In the genomic region with DNA sequence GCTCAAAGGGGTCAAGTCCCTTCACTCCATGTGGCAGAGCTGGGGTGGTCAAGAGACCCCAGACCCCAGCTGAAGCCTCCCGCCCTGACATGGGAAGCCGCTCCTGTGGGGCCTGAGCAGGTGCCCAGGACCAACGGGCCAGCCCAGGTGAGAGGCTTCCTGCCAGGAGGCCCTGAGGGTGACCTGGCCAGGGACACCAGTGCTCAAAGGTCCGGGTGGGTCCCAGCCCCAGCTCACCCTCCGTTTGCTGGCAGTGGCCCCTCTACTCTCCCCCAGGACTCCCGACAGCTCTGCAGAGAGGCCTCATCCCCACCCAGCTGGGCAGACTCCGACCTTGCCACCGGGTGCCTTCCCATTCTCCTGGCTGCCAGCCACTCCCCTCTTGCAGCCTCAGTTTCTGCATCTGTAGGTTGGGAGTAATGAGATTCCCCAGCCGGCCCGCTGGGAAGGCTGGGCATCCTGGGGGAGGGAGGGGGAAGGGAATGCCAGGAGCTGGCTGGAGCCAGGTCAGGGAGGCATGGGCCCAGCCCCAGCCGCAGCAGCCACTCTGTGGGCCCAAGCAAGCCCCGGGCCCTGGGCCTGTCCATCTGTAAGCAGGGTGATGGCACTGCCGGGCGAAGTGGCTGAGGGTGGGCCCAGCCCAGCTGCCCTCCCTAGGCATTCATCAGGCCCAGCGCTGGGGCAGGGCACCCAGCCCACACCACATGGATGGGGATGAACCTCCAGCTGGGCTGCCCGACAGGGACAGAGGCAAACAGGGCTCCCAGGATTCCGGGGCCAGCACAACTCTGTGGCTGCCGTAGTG, we compare ENCODE assay signal across 9 cellular contexts. TPM values are rescaled to one million over a fixed set of nuclear protein-coding genes. Genes with fewer than 3 reads are reported as not detected.
A peak's percentile ranks its signal among the peaks of the same experiment; 100 is the strongest.
DNase-seq lines count a peak whose midpoint lies in the region; ATAC-seq and TF ChIP-seq lines count a peak whose summit lies in the region.
"Had no signal": no experiment of that assay in that cellular context is flagged by ENCODE, and none has a peak within 500 bp of the region (broad histone marks: within the 10 kb centered on the region; RNA-seq: fewer than 3 reads in every experiment).

No MANE protein-coding gene starts in this region.

- H3K9ac ChIP-seq in endocrine pancreas (ENCODE audit: control insufficient read depth, insufficient read depth, low read length): peak overlapping the region; percentile 31

- DNase-seq in Right ventricle myocardium inferior (ENCODE audit: missing footprints): peak; percentile 48
- no peak for DNase-seq in left cardiac atrium
- DNase-seq in neural crest cell (ENCODE audit: low read depth, low spot score): no peak
- peak; percentile 25 to 26 for DNase-seq in uterus
- DNase-seq in GF-D8 (lab: John Stamatoyannopoulos, UW): no peak
- DNase-seq in NCI-H1105 (lab: John Stamatoyannopoulos, UW): no peak

- H3K27ac ChIP-seq in uterus: peak overlapping the region; percentile 84 to 90

- H3K4me1 Mint-ChIP-seq in neural crest cell: peaks cover 65% of the 10 kb centered on the region

- no peaks in the 10 kb centered on the region for H3K36me3 ChIP-seq in endocrine pancreas (ENCODE audit: control insufficient read depth, insufficient read depth, low read length)
- no peaks in the 10 kb centered on the region for H3K36me3 ChIP-seq in uterus

- H3K9me3 Mint-ChIP-seq in neural crest cell: no peaks in the 10 kb centered on the region
- H3K9me3 Mint-ChIP-seq: activated naive CD4-positive, alpha-beta T cell treated with anti-CD3 and anti-CD28 coated beads, Interleukin-2, amount 50 U/mL, for 72 hours had no signal

- peak overlapping the region; percentile 79 for H3K4me3 Mint-ChIP-seq in neural crest cell

- TF ChIP-seq CTCF in neural crest cell (conservative IDR thresholded peaks at IDR 0.05) (no peak), uterus (IDR thresholded peaks at IDR 0.05) (no peak)

- H3K36me3 Mint-ChIP-seq in neural crest cell (ENCODE audit: low read depth): no peaks in the 10 kb centered on the region
- H3K36me3 Mint-ChIP-seq: activated naive CD4-positive, alpha-beta T cell treated with anti-CD3 and anti-CD28 coated beads, Interleukin-2, amount 50 U/mL, for 72 hours had no signal

- no peak overlapping the region for H3K4me3 ChIP-seq in endocrine pancreas (ENCODE audit: control insufficient read depth, insufficient read depth, low read length)
- no peak overlapping the region for H3K4me3 ChIP-seq in uterus

- ATAC-seq in Right ventricle myocardium inferior (no peak), left cardiac atrium (no peak), SK-N-SH treated with all-trans-retinoic acid at 6 μM for 48 hours (no peak)
- ATAC-seq: activated naive CD4-positive, alpha-beta T cell treated with anti-CD3 and anti-CD28 coated beads, Interleukin-2, amount 50 U/mL, for 72 hours had no signal

- no peak for TF ChIP-seq POLR2A in uterus (IDR thresholded peaks at IDR 0.05)

- peaks cover 2% of the 10 kb centered on the region for H3K27me3 Mint-ChIP-seq in neural crest cell (ENCODE audit: low read depth)

- H3K27me3 ChIP-seq in endocrine pancreas (ENCODE audit: control insufficient read depth, insufficient read depth, low read length) (no peaks in the 10 kb centered on the region), uterus (no peaks in the 10 kb centered on the region)

- no peaks in the 10 kb centered on the region for H3K4me1 ChIP-seq in endocrine pancreas (ENCODE audit: control insufficient read depth, insufficient read depth, low read length)
- peaks cover 8 to 45% of the 10 kb centered on the region in 2 donors for H3K4me1 ChIP-seq in uterus

- intact Hi-C loops in Right ventricle myocardium inferior (cut with DNase I): no loop called here
- intact Hi-C loops in left cardiac atrium (cut with DNase I): no loop called here
- intact Hi-C loops in uterus (cut with DNase I; ENCODE audit: low total_unique reads): no loop called here

- peak overlapping the region; percentile 99 for H3K27ac Mint-ChIP-seq in neural crest cell (ENCODE audit: unreplicated experiment)

- H3K9me3 ChIP-seq in endocrine pancreas (ENCODE audit: control insufficient read depth, low read length): no peaks in the 10 kb centered on the region
- no peaks in the 10 kb centered on the region for H3K9me3 ChIP-seq in uterus

TF ChIP-seq in SK-N-SH treated with all-trans-retinoic acid at 6 μM for 48 hours, 23 proteins besides CTCF, POLR2A, EP300 and RAD21:
- TF ChIP-seq, protein P1, sequence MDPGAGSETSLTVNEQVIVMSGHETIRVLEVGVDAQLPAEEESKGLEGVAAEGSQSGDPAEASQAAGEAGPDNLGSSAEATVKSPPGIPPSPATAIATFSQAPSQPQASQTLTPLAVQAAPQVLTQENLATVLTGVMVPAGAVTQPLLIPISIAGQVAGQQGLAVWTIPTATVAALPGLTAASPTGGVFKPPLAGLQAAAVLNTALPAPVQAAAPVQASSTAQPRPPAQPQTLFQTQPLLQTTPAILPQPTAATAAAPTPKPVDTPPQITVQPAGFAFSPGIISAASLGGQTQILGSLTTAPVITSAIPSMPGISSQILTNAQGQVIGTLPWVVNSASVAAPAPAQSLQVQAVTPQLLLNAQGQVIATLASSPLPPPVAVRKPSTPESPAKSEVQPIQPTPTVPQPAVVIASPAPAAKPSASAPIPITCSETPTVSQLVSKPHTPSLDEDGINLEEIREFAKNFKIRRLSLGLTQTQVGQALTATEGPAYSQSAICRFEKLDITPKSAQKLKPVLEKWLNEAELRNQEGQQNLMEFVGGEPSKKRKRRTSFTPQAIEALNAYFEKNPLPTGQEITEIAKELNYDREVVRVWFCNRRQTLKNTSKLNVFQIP (CRISPR knock-in tag; IDR thresholded peaks at IDR 0.05; ENCODE audit: borderline replicate concordance, low read depth): no peak
- TF ChIP-seq ZNF70 (CRISPR knock-in tag; IDR thresholded peaks at IDR 0.05) (no peak), CSDC2 (CRISPR knock-in tag; IDR thresholded peaks at IDR 0.05) (no peak), ARNTL (CRISPR knock-in tag; IDR thresholded peaks at IDR 0.05; ENCODE audit: borderline replicate concordance, low read depth) (no peak)
- TF ChIP-seq, protein P2, sequence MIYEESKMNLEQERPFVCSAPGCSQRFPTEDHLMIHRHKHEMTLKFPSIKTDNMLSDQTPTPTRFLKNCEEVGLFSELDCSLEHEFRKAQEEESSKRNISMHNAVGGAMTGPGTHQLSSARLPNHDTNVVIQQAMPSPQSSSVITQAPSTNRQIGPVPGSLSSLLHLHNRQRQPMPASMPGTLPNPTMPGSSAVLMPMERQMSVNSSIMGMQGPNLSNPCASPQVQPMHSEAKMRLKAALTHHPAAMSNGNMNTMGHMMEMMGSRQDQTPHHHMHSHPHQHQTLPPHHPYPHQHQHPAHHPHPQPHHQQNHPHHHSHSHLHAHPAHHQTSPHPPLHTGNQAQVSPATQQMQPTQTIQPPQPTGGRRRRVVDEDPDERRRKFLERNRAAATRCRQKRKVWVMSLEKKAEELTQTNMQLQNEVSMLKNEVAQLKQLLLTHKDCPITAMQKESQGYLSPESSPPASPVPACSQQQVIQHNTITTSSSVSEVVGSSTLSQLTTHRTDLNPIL (CRISPR knock-in tag; IDR thresholded peaks at IDR 0.05; ENCODE audit: low read depth): no peak
- TF ChIP-seq, protein P3, sequence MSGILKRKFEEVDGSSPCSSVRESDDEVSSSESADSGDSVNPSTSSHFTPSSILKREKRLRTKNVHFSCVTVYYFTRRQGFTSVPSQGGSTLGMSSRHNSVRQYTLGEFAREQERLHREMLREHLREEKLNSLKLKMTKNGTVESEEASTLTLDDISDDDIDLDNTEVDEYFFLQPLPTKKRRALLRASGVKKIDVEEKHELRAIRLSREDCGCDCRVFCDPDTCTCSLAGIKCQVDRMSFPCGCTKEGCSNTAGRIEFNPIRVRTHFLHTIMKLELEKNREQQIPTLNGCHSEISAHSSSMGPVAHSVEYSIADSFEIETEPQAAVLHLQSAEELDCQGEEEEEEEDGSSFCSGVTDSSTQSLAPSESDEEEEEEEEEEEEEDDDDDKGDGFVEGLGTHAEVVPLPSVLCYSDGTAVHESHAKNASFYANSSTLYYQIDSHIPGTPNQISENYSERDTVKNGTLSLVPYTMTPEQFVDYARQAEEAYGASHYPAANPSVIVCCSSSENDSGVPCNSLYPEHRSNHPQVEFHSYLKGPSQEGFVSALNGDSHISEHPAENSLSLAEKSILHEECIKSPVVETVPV (CRISPR knock-in tag; IDR thresholded peaks at IDR 0.05): no peak

RNA-seq across cellular contexts. Expression of a gene that starts 10.3 kb away (rescaled TPM):
- total RNA-seq in Right ventricle myocardium inferior: 31.1 TPM
- total RNA-seq in left cardiac atrium: 10 to 100 TPM; 44.4 to 44.7 TPM
- 60.6 and 61.7 TPM in 2 replicates for total RNA-seq in neural crest cell
- 10 to 100 TPM; 13.5 to 79.4 (median 44.6) TPM for total RNA-seq in uterus

RNA-seq across cellular contexts. Expression of a gene that starts 44.9 kb away (rescaled TPM):
- 191 TPM for total RNA-seq in Right ventricle myocardium inferior
- total RNA-seq in left cardiac atrium: 100 to 1,000 TPM in 1 of 2 donors, 10 to 100 TPM in 1; 86.2 to 102 TPM
- total RNA-seq in neural crest cell: 4.4 and 5.0 TPM in 2 replicates
- total RNA-seq in uterus: 10 to 100 TPM in 1 of 4 donors, 1 to 10 TPM in 1, not detected in 2; 7.0 to 11.7 TPM

Comparison
In these comparisons a context has a peak if more than half of its experiments do, and no peak if none do; other contexts are left out.
1. DNase-seq: peak in Right ventricle myocardium inferior (single experiment) and uterus (2 of 2); none in left cardiac atrium (single experiment), neural crest cell (single experiment), GF-D8 (single experiment) and NCI-H1105 (single experiment).
2. RNA of a gene that starts 44.9 kb away (total RNA-seq): 191 TPM in Right ventricle myocardium inferior (single experiment) and 86.2 to 102 TPM in left cardiac atrium; 7.0 to 11.7 TPM in uterus and 4.4 to 5.0 TPM in neural crest cell; every median in the first group is over 4 times any median in the second.